Comparison of ENCODE assay signal across 8 cellular contexts in the genomic region with DNA sequence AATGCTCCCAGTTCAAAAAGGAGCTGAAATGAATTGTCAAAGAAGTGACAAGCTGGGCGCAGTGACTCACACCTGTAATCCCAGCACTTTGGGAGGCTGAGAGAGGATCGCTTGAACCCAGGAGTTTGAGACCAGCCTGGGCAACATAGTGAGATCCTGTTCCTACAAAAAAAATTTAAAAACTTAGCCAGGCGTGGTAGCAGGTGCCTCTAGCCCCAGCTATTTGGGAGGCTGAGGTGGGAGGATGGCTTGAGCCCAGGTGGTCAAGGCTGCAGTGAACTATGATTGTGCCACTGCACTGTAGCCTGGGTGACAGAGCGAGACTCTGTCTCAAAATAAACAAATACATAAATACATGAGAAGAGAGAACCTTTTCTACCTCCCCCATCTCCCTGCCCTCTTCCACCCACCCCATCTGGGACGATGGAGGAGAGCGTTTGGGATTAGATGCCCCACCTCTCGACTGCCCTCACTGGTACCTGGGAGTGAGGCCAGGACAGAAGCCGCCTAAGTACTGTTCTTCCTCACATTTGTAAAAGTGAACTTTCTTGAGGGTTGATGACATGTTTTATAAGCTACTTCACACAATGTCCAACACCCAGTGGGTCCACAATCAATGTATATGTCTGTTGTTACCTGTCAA. TPM values are rescaled to one million over a fixed set of nuclear protein-coding genes. Genes with fewer than 3 reads are reported as not detected.
DNase-seq lines count a peak whose midpoint lies in the region; ATAC-seq, FAIRE-seq and TF ChIP-seq lines count a peak whose summit lies in the region.

No MANE protein-coding gene starts in this region.

- no peaks in the 10 kb centered on the region for H3K9me3 Mint-ChIP-seq in activated CD8-positive, alpha-beta memory T cell treated with anti-CD3 and anti-CD28 coated beads, Interleukin-2, amount 10 ng/mL, durations not matched to agents 7 days and 5 days (ENCODE audit: low read depth)

- CTCF ChIA-PET in activated CD8-positive, alpha-beta memory T cell treated with anti-CD3 and anti-CD28 coated beads, Interleukin-2, amount 10 ng/mL, durations not matched to agents 7 days and 5 days (lab: Charles Lee): interaction anchor here (0.6 to 6.7 kb wide), 13 partner anchors 10 to 139 kb away, joined by 3 to 116 read pairs (median 4); a partner anchor contains a TSS

- peak overlapping the region; percentile 94 for H3K27ac Mint-ChIP-seq in activated CD8-positive, alpha-beta memory T cell treated with anti-CD3 and anti-CD28 coated beads, Interleukin-2, amount 10 ng/mL, durations not matched to agents 7 days and 5 days

- H3K23ac ChIP-seq in mesenchymal stem cell (ENCODE audit: low read length in 2 of 2): no peak overlapping the region

- H2BK5ac ChIP-seq in mesenchymal stem cell (ENCODE audit: low read depth, low read length, poor library complexity, severe bottlenecking): no peak overlapping the region

- peak overlapping the region; percentile 81 for H3K4me2 ChIP-seq in mesenchymal stem cell (ENCODE audit: low read length, poor library complexity, severe bottlenecking)

- H3K18ac ChIP-seq in mesenchymal stem cell (ENCODE audit: low read depth in 1 of 2, low read length in 2 of 2): no peak overlapping the region

- no peak overlapping the region for H2AK5ac ChIP-seq in mesenchymal stem cell (ENCODE audit: low read length, severe bottlenecking)

- H3K27me3 ChIP-seq in mesenchymal stem cell (ENCODE audit: control insufficient read depth in 1 of 2, insufficient read depth in 1 of 2, low read length in 2 of 2) (no peaks in the 10 kb centered on the region), thyroid gland (no peaks in the 10 kb centered on the region)

- H3K36me3 ChIP-seq in mesenchymal stem cell (ENCODE audit: control insufficient read depth in 1 of 2, insufficient read depth in 2 of 2, low read depth in 1 of 2, low read length in 2 of 2) (peaks cover 3 to 13% of the 10 kb centered on the region in 2 experiments), thyroid gland (no peaks in the 10 kb centered on the region)

- H3K27ac ChIP-seq in mesenchymal stem cell (ENCODE audit: low read length, poor library complexity, severe bottlenecking) (no peak overlapping the region), thyroid gland (peak overlapping the region in 2 of 3 donors; percentile 40 to 92)

- H3K4me1 ChIP-seq in mesenchymal stem cell (ENCODE audit: control insufficient read depth, insufficient read depth, low read depth, low read length) (peaks cover 38% of the 10 kb centered on the region), thyroid gland (peaks cover 5 to 53% of the 10 kb centered on the region in 2 donors)

- H4K91ac ChIP-seq in mesenchymal stem cell (ENCODE audit: low read length): no peak overlapping the region

- no peak overlapping the region for H3K14ac ChIP-seq in mesenchymal stem cell (ENCODE audit: low read length in 2 of 2)

- no peak overlapping the region for H3K4ac ChIP-seq in mesenchymal stem cell (ENCODE audit: low read depth in 1 of 2, low read length in 2 of 2)

- no peak overlapping the region for H4K8ac ChIP-seq in mesenchymal stem cell (ENCODE audit: low read length)

- no peaks in the 10 kb centered on the region for H3K27me3 Mint-ChIP-seq in activated CD8-positive, alpha-beta memory T cell treated with anti-CD3 and anti-CD28 coated beads, Interleukin-2, amount 10 ng/mL, durations not matched to agents 7 days and 5 days

- H3K9me3 ChIP-seq in mesenchymal stem cell (ENCODE audit: control insufficient read depth, low read length) (no peaks in the 10 kb centered on the region), thyroid gland (no peaks in the 10 kb centered on the region)

- H3K9ac ChIP-seq in mesenchymal stem cell (ENCODE audit: low read length): peak overlapping the region; percentile 95

- intact Hi-C loops in thyroid gland (cut with DNase I): no loop called here

- H2AFZ ChIP-seq in mesenchymal stem cell (ENCODE audit: low read depth, low read length): no peak overlapping the region

- no peak for DNase-seq in activated CD8-positive, alpha-beta memory T cell treated with anti-CD3 and anti-CD28 coated beads, Interleukin-2, amount 10 ng/mL, durations not matched to agents 7 days and 5 days
- no peak for DNase-seq in activated CD8-positive, alpha-beta memory T cell treated with anti-CD3 and anti-CD28 coated beads, Interleukin-2, amount 50 U/mL, for 48 hours
- no peak for DNase-seq in astrocyte of the spinal cord (ENCODE audit: low read depth, low spot score)
- DNase-seq in mesenchymal stem cell: no peak
- DNase-seq in thyroid gland: no peak
- no peak for DNase-seq in RCC 7860 (ENCODE audit: low spot score)
- DNase-seq in SW480 (ENCODE audit: low spot score): no peak

- no peak for ATAC-seq in activated CD8-positive, alpha-beta memory T cell treated with anti-CD3 and anti-CD28 coated beads, Interleukin-2, amount 10 ng/mL, durations not matched to agents 7 days and 5 days
- ATAC-seq in HG03139 (IDR thresholded peaks at IDR 0.05; ENCODE audit: unreplicated experiment): no peak

- H2BK120ac ChIP-seq in mesenchymal stem cell (ENCODE audit: low read depth, low read length): no peak overlapping the region

- TF ChIP-seq POLR2A in thyroid gland (IDR thresholded peaks at IDR 0.05): no peak

- in situ Hi-C loops in astrocyte of the spinal cord (cut with HindIII; ENCODE audit: low sequenced_read_pairs): no loop called here

- FAIRE-seq in RCC 7860 (lab: Jason Lieb, UNC): no peak

- no peak overlapping the region for H2BK15ac ChIP-seq in mesenchymal stem cell (ENCODE audit: low read depth, poor library complexity, severe bottlenecking)

- H3K36me3 Mint-ChIP-seq in activated CD8-positive, alpha-beta memory T cell treated with anti-CD3 and anti-CD28 coated beads, Interleukin-2, amount 10 ng/mL, durations not matched to agents 7 days and 5 days: peaks cover 48% of the 10 kb centered on the region

- 81% methylated on average over 4 of the region's 8 CpGs for WGBS in mesenchymal stem cell
- WGBS in thyroid gland, 2 donors: 69 to 70% methylated on average over 8 of the region's 8 CpGs

- TF ChIP-seq CTCF in astrocyte of the spinal cord (IDR thresholded peaks at IDR 0.05; ENCODE audit: low read depth, low read length) (no peak), thyroid gland (IDR thresholded peaks at IDR 0.05) (no peak)

- H3K4me3 ChIP-seq in astrocyte of the spinal cord (ENCODE audit: low read depth, low read length) (peak overlapping the region; percentile 68), mesenchymal stem cell (ENCODE audit: insufficient read depth in 1 of 2, low read depth in 1 of 2, low read length in 2 of 2) (peak overlapping the region in 1 of 2 experiments; percentile 84), thyroid gland (replicated peaks in 1 of 3) (no peak overlapping the region)

- peak overlapping the region in 1 of 2 experiments; percentile 66 for H2BK12ac ChIP-seq in mesenchymal stem cell (ENCODE audit: low read length in 2 of 2)

- no peaks in the 10 kb centered on the region for H3K79me1 ChIP-seq in mesenchymal stem cell (replicated peaks; ENCODE audit: low read length, poor library complexity, severe bottlenecking)

- peaks cover 62% of the 10 kb centered on the region for H3K4me1 Mint-ChIP-seq in activated CD8-positive, alpha-beta memory T cell treated with anti-CD3 and anti-CD28 coated beads, Interleukin-2, amount 10 ng/mL, durations not matched to agents 7 days and 5 days

- H3K4me3 Mint-ChIP-seq in activated CD8-positive, alpha-beta memory T cell treated with anti-CD3 and anti-CD28 coated beads, Interleukin-2, amount 10 ng/mL, durations not matched to agents 7 days and 5 days: peak overlapping the region; percentile 94

RNA-seq across cellular contexts. Expression of a gene that starts 2.4 kb away (rescaled TPM):
- total RNA-seq in activated CD8-positive, alpha-beta memory T cell treated with anti-CD3 and anti-CD28 coated beads, Interleukin-2, amount 10 ng/mL, durations not matched to agents 7 days and 5 days: 100 to 1,000 TPM; 155 to 190 TPM
- 79.3 TPM for polyA plus RNA-seq in mesenchymal stem cell (2013, experiment 1 of 2)
- polyA plus RNA-seq in mesenchymal stem cell (2013, experiment 2 of 2): 85.4 TPM
- total RNA-seq in thyroid gland: 10 to 100 TPM; 18.5 to 42.5 (median 21.7) TPM

RNA-seq across cellular contexts. Expression of a gene that starts 47.6 kb away (rescaled TPM):
- total RNA-seq in activated CD8-positive, alpha-beta memory T cell treated with anti-CD3 and anti-CD28 coated beads, Interleukin-2, amount 10 ng/mL, durations not matched to agents 7 days and 5 days: 10 to 100 TPM; 75.9 to 94.0 TPM
- 52.8 TPM for polyA plus RNA-seq in mesenchymal stem cell (2013, experiment 1 of 2)
- polyA plus RNA-seq in mesenchymal stem cell (2013, experiment 2 of 2): 54.6 TPM
- 10 to 100 TPM; 40.5 to 52.6 (median 48.8) TPM for total RNA-seq in thyroid gland
